In genomic region chr4:55409468-55410171, GRCh38 we compare ENCODE assay signal across 8 cellular contexts. TPM values are rescaled to one million over a fixed set of nuclear protein-coding genes. Genes with fewer than 3 reads are reported as not detected.
DNase-seq lines count a peak whose midpoint lies in the region; ATAC-seq, FAIRE-seq and TF ChIP-seq lines count a peak whose summit lies in the region.

No MANE protein-coding gene starts in this region.

- H3K4me1 ChIP-seq in CD4-positive, CD25-positive, alpha-beta regulatory T cell (ENCODE audit: control insufficient read depth, insufficient read depth, low read length, poor library complexity, severe bottlenecking), result peaks cover 13% of the 10 kb centered on the region
- H3K4me1 ChIP-seq in psoas muscle, result peaks cover 4% of the 10 kb centered on the region

- H3K27me3 Mint-ChIP-seq in CD4-positive, CD25-positive, alpha-beta regulatory T cell, result no peaks in the 10 kb centered on the region

- ATAC-seq in CD4-positive, CD25-positive, alpha-beta regulatory T cell (ENCODE audit: low read depth in 2 of 2), result no peak
- ATAC-seq in HG03521 (IDR thresholded peaks at IDR 0.05; ENCODE audit: unreplicated experiment) (peak; percentile 73), psoas muscle (peak in 3 of 4 donors; percentile 17 to 64 (median 44)), HG03520 (IDR thresholded peaks at IDR 0.05; ENCODE audit: unreplicated experiment) (no peak), GM21381 (IDR thresholded peaks at IDR 0.05; ENCODE audit: unreplicated experiment) (no peak)

- H3K4me1 Mint-ChIP-seq in CD4-positive, CD25-positive, alpha-beta regulatory T cell, result peaks cover 40 to 53% (median 44%) of the 10 kb centered on the region in 4 donors

- no peak overlapping the region for H3K4me3 Mint-ChIP-seq in CD4-positive, CD25-positive, alpha-beta regulatory T cell

- no peaks in the 10 kb centered on the region for H3K9me3 ChIP-seq in CD4-positive, CD25-positive, alpha-beta regulatory T cell (ENCODE audit: control insufficient read depth in 2 of 2, low read length in 2 of 2)
- H3K9me3 ChIP-seq in psoas muscle, result no peaks in the 10 kb centered on the region

- peaks cover 25% of the 10 kb centered on the region for H3K36me3 ChIP-seq in CD4-positive, CD25-positive, alpha-beta regulatory T cell (ENCODE audit: control insufficient read depth, insufficient read depth, low read length)
- H3K36me3 ChIP-seq in psoas muscle (ENCODE audit: insufficient read depth in 1 of 2, low read depth in 1 of 2), result peaks cover 3 to 42% of the 10 kb centered on the region in 2 donors

- no peaks in the 10 kb centered on the region for H3K27me3 ChIP-seq in CD4-positive, CD25-positive, alpha-beta regulatory T cell (ENCODE audit: control insufficient read depth, insufficient read depth, low read length)
- no peaks in the 10 kb centered on the region for H3K27me3 ChIP-seq in psoas muscle (ENCODE audit: insufficient read depth in 3 of 3, low read length in 2 of 3)

- intact Hi-C loops in psoas muscle (cut with DNase I), result no loop called here

- no peak overlapping the region for H3K4me3 ChIP-seq in CD4-positive, CD25-positive, alpha-beta regulatory T cell (ENCODE audit: low read depth, low read length)
- no peak overlapping the region for H3K4me3 ChIP-seq in psoas muscle

- H3K27ac ChIP-seq in CD4-positive, CD25-positive, alpha-beta regulatory T cell (ENCODE audit: insufficient read depth, low read length, poor library complexity, severe bottlenecking), result no peak overlapping the region
- H3K27ac ChIP-seq in psoas muscle, result no peak overlapping the region

- peak overlapping the region in 2 of 3 donors; percentile 60 to 78 for H3K27ac Mint-ChIP-seq in CD4-positive, CD25-positive, alpha-beta regulatory T cell

- peaks cover 27% of the 10 kb centered on the region for H3K36me3 Mint-ChIP-seq in CD4-positive, CD25-positive, alpha-beta regulatory T cell

- no peaks in the 10 kb centered on the region for H3K9me3 Mint-ChIP-seq in CD4-positive, CD25-positive, alpha-beta regulatory T cell

- peak in 1 of 3 donors; percentile 18 for DNase-seq in CD4-positive, CD25-positive, alpha-beta regulatory T cell
- DNase-seq in GM19239 (ENCODE audit: insufficient read length, low spot score) (no peak), dermis blood vessel endothelial cell (peak; percentile 43), psoas muscle (no peak), DMS79 treated with DMSO at 0.1 percent for 48 hours (lab: John Stamatoyannopoulos, UW) (no peak)

- FAIRE-seq in GM19239 (lab: Jason Lieb, UNC), result peak; percentile 91

- 33 to 50% (median 41%) methylated on average over 10 of the region's 10 CpGs for WGBS in psoas muscle, 3 donors

- TF ChIP-seq CTCF in psoas muscle (IDR thresholded peaks at IDR 0.05), result peak; percentile 12

RNA-seq across cellular contexts. Expression of gene TMEM165, which starts 13.9 kb away (rescaled TPM):
- total RNA-seq in CD4-positive, CD25-positive, alpha-beta regulatory T cell, result 44.0 TPM
- polyA plus RNA-seq in CD4-positive, CD25-positive, alpha-beta regulatory T cell, result 10 to 100 TPM; 34.5 to 50.1 (median 44.7) TPM
- total RNA-seq in dermis blood vessel endothelial cell (129 and 169 TPM in 2 replicates), psoas muscle (10 to 100 TPM; 16.0 to 42.4 (median 27.5) TPM)
- 10 to 100 TPM; 16.5 to 61.0 (median 39.3) TPM for polyA plus RNA-seq in psoas muscle

Comparison
In these comparisons a context has a peak if more than half of its experiments do, and no peak if none do; other contexts are left out.
1. ATAC-seq: peak in HG03521 (single experiment) and psoas muscle (3 of 4); none in CD4-positive, CD25-positive, alpha-beta regulatory T cell (0 of 2), HG03520 (single experiment) and GM21381 (single experiment).